9 cellular contexts compared by ENCODE assay signal in the genomic region with DNA sequence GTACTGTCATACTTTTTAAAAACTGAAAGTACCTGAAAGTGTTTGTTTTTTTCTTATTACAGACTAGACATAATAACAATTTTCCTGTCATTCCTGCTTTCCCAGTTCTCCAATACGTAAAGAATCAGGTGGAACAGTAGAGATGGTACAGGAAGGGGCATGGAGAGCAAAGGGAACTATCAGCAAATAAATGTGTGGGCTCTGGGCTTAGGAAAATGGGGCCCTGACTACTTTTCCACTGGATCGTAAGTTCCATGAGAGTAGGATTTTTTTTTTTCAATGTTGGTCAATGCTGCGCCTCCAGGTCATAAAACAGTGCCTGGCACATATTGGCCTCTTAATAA. TPM values are rescaled to one million over a fixed set of nuclear protein-coding genes. Genes with fewer than 3 reads are reported as not detected.
DNase-seq lines count a peak whose midpoint lies in the region; ATAC-seq and TF ChIP-seq lines count a peak whose summit lies in the region.
"Had no signal": no experiment of that assay in that cellular context is flagged by ENCODE, and none has a peak within 500 bp of the region (broad histone marks: within the 10 kb centered on the region; RNA-seq: fewer than 3 reads in every experiment).

No MANE protein-coding gene starts in this region.

- H3K27me3 ChIP-seq in A673 (replicated peaks; ENCODE audit: insufficient read depth, low read depth, low read length, poor library complexity) (no peaks in the 10 kb centered on the region), brain microvascular endothelial cell (replicated peaks) (no peaks in the 10 kb centered on the region), muscle layer of duodenum (ENCODE audit: low read depth, low read length) (no peaks in the 10 kb centered on the region)

- H3K27me3 Mint-ChIP-seq in HFFc6 (ENCODE audit: insufficient read depth): no peaks in the 10 kb centered on the region; the same call in 1 of the 2 replicates

- peaks cover 46% of the 10 kb centered on the region for H3K4me1 ChIP-seq in A673 (ENCODE audit: insufficient read depth, low read length, poor library complexity, severe bottlenecking)
- peaks cover 4 to 21% of the 10 kb centered on the region in 2 donors for H3K4me1 ChIP-seq in muscle layer of duodenum (ENCODE audit: control insufficient read depth in 1 of 2, insufficient read depth in 2 of 2, low read length in 2 of 2)

- H3K4me3 Mint-ChIP-seq in HFFc6: peak overlapping the region; percentile 93

- in situ Hi-C loops in brain microvascular endothelial cell (cut with HindIII; ENCODE audit: low pct_ligation_motif_present, low sequenced_read_pairs): no loop called here

- POLR2A ChIA-PET in A673 (lab: Charles Lee; ENCODE audit: low non-redundant PET): no interaction called here

- peaks cover 69% of the 10 kb centered on the region for H3K4me1 Mint-ChIP-seq in HFFc6 (ENCODE audit: low read depth)

- no peaks in the 10 kb centered on the region for H3K9me3 Mint-ChIP-seq in HFFc6

- ATAC-seq in GM18520 (IDR thresholded peaks at IDR 0.05; ENCODE audit: unreplicated experiment): no peak

- intact Hi-C loops in A673 (cut with micrococcal nuclease; ENCODE audit: unreplicated experiment): no loop called here

- no TSS peak for BruUV-seq in A673 (replicated peaks; lab: Mats Ljungman, UMichigan)

- H3K27ac Mint-ChIP-seq in HFFc6: peak overlapping the region; percentile 97

- peak overlapping the region; percentile 78 for H3K27ac ChIP-seq in A673 (ENCODE audit: low read depth, low read length, poor library complexity, severe bottlenecking)
- H3K27ac ChIP-seq in brain microvascular endothelial cell: peak overlapping the region; percentile 62
- peak overlapping the region; percentile 76 for H3K27ac ChIP-seq in muscle layer of duodenum (ENCODE audit: low read length)

- H3K36me3 ChIP-seq in A673 (ENCODE audit: insufficient read depth, low read length, poor library complexity, severe bottlenecking) (no peaks in the 10 kb centered on the region), brain microvascular endothelial cell (replicated peaks) (no peaks in the 10 kb centered on the region), muscle layer of duodenum (ENCODE audit: control insufficient read depth in 1 of 2, insufficient read depth in 2 of 2, low read length in 2 of 2) (peaks cover 0 to 5% of the 10 kb centered on the region in 2 donors)

- no peak for DNase-seq in A673 (ENCODE audit: low spot score)
- no peak for DNase-seq in HFFc6
- DNase-seq in brain microvascular endothelial cell: no peak
- DNase-seq in NCI-H2196 treated with DMSO at 0.1 percent for 48 hours (lab: John Stamatoyannopoulos, UW; ENCODE audit: unreplicated experiment): no peak
- no peak for DNase-seq in SKM-1 (lab: John Stamatoyannopoulos, UW; ENCODE audit: unreplicated experiment)
- DNase-seq in NCI-H1694 treated with DMSO at 0.1 percent for 48 hours (lab: John Stamatoyannopoulos, UW): no peak
- DNase-seq: stimulated activated CD4-positive, alpha-beta T cell treated with anti-CD3 and anti-CD28 coated beads, Interleukin-1b, Interleukin-23, amount 100 ng/mL, for 48 hours had no signal

- CTCF ChIA-PET in A673 (lab: Charles Lee): interaction anchor here (0.6 kb wide), 1 partner anchor 12 kb away, joined by 3 read pairs; no protein-coding TSS in a partner anchor

- no peaks in the 10 kb centered on the region; the same call in 1 of the 2 replicates for H3K36me3 Mint-ChIP-seq in HFFc6 (ENCODE audit: low read depth)

- H3K4me3 ChIP-seq in A673 (ENCODE audit: low read depth, low read length, poor library complexity, severe bottlenecking) (peak overlapping the region; percentile 47), brain microvascular endothelial cell (ENCODE audit: low read depth, low read length) (peak overlapping the region; percentile 42), muscle layer of duodenum (ENCODE audit: low read depth in 1 of 2, low read length in 2 of 2) (peak overlapping the region; percentile 69 to 74)

- H3K9me3 ChIP-seq in A673 (ENCODE audit: low read depth, low read length, poor library complexity, severe bottlenecking): no peaks in the 10 kb centered on the region
- no peaks in the 10 kb centered on the region for H3K9me3 ChIP-seq in muscle layer of duodenum (ENCODE audit: control insufficient read depth in 1 of 2, low read length in 2 of 2)

- no peak for TF ChIP-seq CTCF in A673 (conservative IDR thresholded peaks at IDR 0.05; ENCODE audit: low read depth, low read length)
- TF ChIP-seq CTCF in HFFc6 (IDR thresholded peaks at IDR 0.05): no peak
- TF ChIP-seq CTCF in brain microvascular endothelial cell (IDR thresholded peaks at IDR 0.05; ENCODE audit: low read depth, low read length, missing control alignments): no peak

RNA-seq across cellular contexts. Expression of a gene that starts 15.2 kb away (rescaled TPM):
- total RNA-seq in A673 (2021): 30.4 and 40.3 TPM in 2 replicates
- 10 to 100 TPM; 52.9 to 62.9 (median 57.5) TPM for total RNA-seq in HFFc6 (2021; fragmentation: NEBNext Ultra II Directional; extraction: Animal tissue kit (Norgen Biotek cat#: 25700))

RNA-seq across cellular contexts. Expression of a gene that starts 22.8 kb away (rescaled TPM):
- 52.2 and 78.4 TPM in 2 replicates for total RNA-seq in A673 (2021)
- total RNA-seq in HFFc6 (2021; fragmentation: NEBNext Ultra II Directional; extraction: Animal tissue kit (Norgen Biotek cat#: 25700)): 100 to 1,000 TPM; 112 to 178 (median 164) TPM
